ENCODE assay signal across 33 cellular contexts in genomic region chr6:18478610-18479009, GRCh38.
"Had no signal": no experiment of that assay in that cellular context is flagged by ENCODE, and none has a peak within 500 bp of the region (broad histone marks: within the 10 kb centered on the region; RNA-seq: fewer than 3 reads in every experiment).

No MANE protein-coding gene starts in this region.

- ATAC-seq: activated CD8-positive, alpha-beta memory T cell treated with anti-CD3 and anti-CD28 coated beads, Interleukin-2, amount 10 ng/mL, durations not matched to agents 7 days and 5 days; activated naive CD8-positive, alpha-beta T cell treated with anti-CD3 and anti-CD28 coated beads, Interleukin-2, amount 50 U/mL, for 24 hours; Right ventricle myocardium inferior had no signal

- H3K27ac ChIP-seq: KMS-11, PC-9, RWPE1, VCaP had no signal

- H2AFZ ChIP-seq: PC-9 had no signal

- DNase-seq: activated B cell treated with CpG ODN at 0.5 μM for 24 hours; activated CD4-positive, alpha-beta memory T cell treated with anti-CD3 and anti-CD28 coated beads, Interleukin-2, amount 10 ng/mL, durations not matched to agents 7 days and 5 days; activated CD4-positive, alpha-beta T cell treated with anti-CD3 and anti-CD28 coated beads for 1 hour; activated CD4-positive, alpha-beta T cell treated with anti-CD3 and anti-CD28 coated beads for 48 hours; activated CD8-positive, alpha-beta memory T cell treated with anti-CD3 and anti-CD28 coated beads for 24 hours; activated CD8-positive, alpha-beta memory T cell treated with anti-CD3 and anti-CD28 coated beads, Interleukin-2, amount 10 ng/mL, durations not matched to agents 7 days and 5 days; activated naive CD4-positive, alpha-beta T cell treated with anti-CD3 and anti-CD28 coated beads, Interleukin-2, amount 10 ng/mL, durations not matched to agents 7 days and 5 days; activated naive CD8-positive, alpha-beta T cell treated with anti-CD3 and anti-CD28 coated beads, Interleukin-2, amount 50 U/mL, for 24 hours; activated T-cell treated with anti-CD3 and anti-CD28 coated beads, Interleukin-2, amount 50 U/mL, for 1 hour; anterior cingulate cortex; caudate nucleus; cerebellar nuclear complex; MM.1S; MV-4-11; NCI-H1092; NCI-H1436 treated with DMSO at 0.1 percent for 48 hours; NCI-H1694 treated with DMSO at 0.1 percent for 48 hours; NCI-H2029; NCI-H345; NCI-H524 treated with DMSO at 0.1 percent for 48 hours; NK-92 treated with Interleukin-12 subunit alpha and Interleukin-12 subunit beta, amount 100 ng/mL, for 24 hours; PC-9; SIG-M5; SW 1271; T-helper 1 cell; T-helper 2 cell; T-helper 9 cell had no signal

- H3K4me2 ChIP-seq: KMS-11, PC-9 had no signal

- H3K4me3 ChIP-seq: PC-9 had no signal

- H3K9ac ChIP-seq: KMS-11 had no signal

- FAIRE-seq: bronchial epithelial cell, RCC 7860 had no signal
